ENCODE assay signal across 1 cellular context in the genomic region with DNA sequence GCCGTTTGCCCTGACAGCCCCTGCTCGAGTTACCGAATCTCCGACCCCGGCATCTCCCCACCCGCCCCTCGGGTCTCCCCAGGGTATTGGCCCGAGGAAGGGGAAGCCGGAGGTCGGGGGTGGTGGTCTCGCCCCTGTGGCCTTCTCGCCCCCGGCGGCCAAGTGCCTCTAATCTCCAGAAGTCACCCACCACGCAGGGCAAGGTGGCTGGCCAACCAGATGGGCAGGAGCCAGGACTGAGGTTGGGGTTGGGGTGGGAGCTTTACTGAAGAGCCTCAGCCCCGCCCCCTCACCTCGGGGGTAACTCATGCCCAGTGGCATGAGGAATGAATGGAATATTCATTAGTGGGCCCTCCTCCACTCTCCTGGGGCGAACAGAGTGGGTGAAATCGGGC.
TF ChIP-seq lines count a peak whose summit lies in the region.

No MANE protein-coding gene starts in this region.

TF ChIP-seq in IMR-90, 13 proteins besides CTCF, POLR2A, EP300 and RAD21:
- TF ChIP-seq, protein P1, sequence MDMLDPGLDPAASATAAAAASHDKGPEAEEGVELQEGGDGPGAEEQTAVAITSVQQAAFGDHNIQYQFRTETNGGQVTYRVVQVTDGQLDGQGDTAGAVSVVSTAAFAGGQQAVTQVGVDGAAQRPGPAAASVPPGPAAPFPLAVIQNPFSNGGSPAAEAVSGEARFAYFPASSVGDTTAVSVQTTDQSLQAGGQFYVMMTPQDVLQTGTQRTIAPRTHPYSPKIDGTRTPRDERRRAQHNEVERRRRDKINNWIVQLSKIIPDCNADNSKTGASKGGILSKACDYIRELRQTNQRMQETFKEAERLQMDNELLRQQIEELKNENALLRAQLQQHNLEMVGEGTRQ (IDR thresholded peaks at IDR 0.05; ENCODE audit: low read depth, low read length), result no peak
- no peak for TF ChIP-seq MXI1 (IDR thresholded peaks at IDR 0.05; ENCODE audit: borderline replicate concordance, low read depth, low read length)
- no peak for TF ChIP-seq MAZ (IDR thresholded peaks at IDR 0.05; ENCODE audit: borderline replicate concordance, low read depth, low read length)
- TF ChIP-seq MAFK (IDR thresholded peaks at IDR 0.05; ENCODE audit: low read depth, low read length), result no peak
- TF ChIP-seq RFX5 (IDR thresholded peaks at IDR 0.05; ENCODE audit: low read depth, low read length), result no peak
- no peak for TF ChIP-seq FOS (IDR thresholded peaks at IDR 0.05; ENCODE audit: low read depth, low read length)
